ENCODE assay signal across 8 cellular contexts in the genomic region with DNA sequence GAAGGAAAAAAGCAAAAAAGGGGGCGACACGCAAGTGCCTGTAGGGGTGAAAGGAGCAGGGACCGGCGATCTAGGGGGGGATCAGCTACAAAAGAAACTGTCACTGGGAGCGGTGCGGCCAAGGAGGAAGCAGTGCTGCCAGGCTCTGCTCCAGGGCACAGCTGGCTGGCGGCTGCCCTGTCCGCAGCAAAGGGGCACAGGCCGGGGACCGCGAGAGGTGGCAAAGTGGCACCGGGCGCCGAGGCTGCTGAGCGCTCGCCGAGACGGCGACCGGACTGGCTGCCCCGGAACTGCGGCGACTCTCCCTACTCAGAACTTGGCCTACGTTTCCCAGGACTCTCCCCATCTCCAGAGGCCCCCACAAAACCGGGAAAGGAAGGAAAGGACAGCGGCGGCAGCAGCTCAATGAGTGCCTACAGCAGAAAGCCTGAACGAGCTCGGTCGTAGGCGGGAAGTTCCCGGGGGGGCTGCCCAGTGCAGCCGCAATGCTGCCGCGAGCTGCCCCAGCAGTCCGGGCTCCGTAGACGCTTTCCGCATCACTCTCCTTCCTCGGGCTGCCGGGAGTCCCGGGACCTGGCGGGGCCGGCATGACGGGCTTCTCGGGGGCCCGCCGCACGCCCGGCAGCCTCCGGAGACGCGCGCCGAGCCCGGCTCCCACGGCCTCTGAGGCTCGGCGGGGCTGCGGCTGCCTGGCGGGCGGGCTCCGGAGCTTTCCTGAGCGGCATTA. TPM values are rescaled to one million over a fixed set of nuclear protein-coding genes. Genes with fewer than 3 reads are reported as not detected.
A peak's percentile ranks its signal among the peaks of the same experiment; 100 is the strongest.
DNase-seq lines count a peak whose midpoint lies in the region; ATAC-seq and TF ChIP-seq lines count a peak whose summit lies in the region.

No MANE protein-coding gene starts in this region.

- H3K4me1 Mint-ChIP-seq in activated CD4-positive, alpha-beta T cell treated with anti-CD3 and anti-CD28 coated beads, Interleukin-2, amount 10 ng/mL, durations not matched to agents 24 days and 14 days, result peaks cover 25% of the 10 kb centered on the region
- H3K4me1 Mint-ChIP-seq in memory B cell, result peaks cover 15% of the 10 kb centered on the region

- TF ChIP-seq CTCF in GM06990 (IDR thresholded peaks at IDR 0.05; ENCODE audit: insufficient read depth, low read length, poor library complexity, severe bottlenecking) (no peak), KMS-11 (conservative IDR thresholded peaks at IDR 0.05; ENCODE audit: low read depth, low read length) (no peak)

- H3K9me3 Mint-ChIP-seq in activated CD4-positive, alpha-beta T cell treated with anti-CD3 and anti-CD28 coated beads, Interleukin-2, amount 10 ng/mL, durations not matched to agents 24 days and 14 days, result no peaks in the 10 kb centered on the region
- H3K9me3 Mint-ChIP-seq in memory B cell, result no peaks in the 10 kb centered on the region

- 0% methylated on average over 64 of the region's 64 CpGs for WGBS in ectodermal cell, 2 experiments

- H3K4me2 ChIP-seq in KMS-11, result no peak overlapping the region

- no peaks in the 10 kb centered on the region; the same call in 1 of the 2 replicates for H3K36me3 ChIP-seq in GM06990 (ENCODE audit: control insufficient read depth, insufficient read depth, low read length)
- peaks cover 10% of the 10 kb centered on the region; the same call in 1 of the 2 replicates for H3K36me3 ChIP-seq in KMS-11 (ENCODE audit: insufficient read depth)
- no peaks in the 10 kb centered on the region for H3K36me3 ChIP-seq in ectodermal cell (ENCODE audit: control insufficient read depth, insufficient read depth, low read length)

- H3K4me3 Mint-ChIP-seq in activated CD4-positive, alpha-beta T cell treated with anti-CD3 and anti-CD28 coated beads, Interleukin-2, amount 10 ng/mL, durations not matched to agents 24 days and 14 days, result peak overlapping the region; percentile 89
- peak overlapping the region; percentile 90 for H3K4me3 Mint-ChIP-seq in memory B cell

- DNase-seq in GM06990 (ENCODE audit: extremely low read depth, insufficient read length) (peak; percentile 79), memory B cell (ENCODE audit: low spot score in 2 of 2) (peak; percentile 33 to 52), cortex of kidney (lab: John Stamatoyannopoulos, UW) (no peak)
- DNase-seq in activated CD4-positive, alpha-beta T cell treated with anti-CD3 and anti-CD28 coated beads, Interleukin-2, amount 10 ng/mL, durations not matched to agents 24 days and 14 days, result peak; percentile 84
- DNase-seq in stimulated activated naive CD4-positive, alpha-beta T cell treated with Interleukin-2 at 50 U/mL for 16 hours (lab: John Stamatoyannopoulos, UW), result peak; percentile 48

- peak overlapping the region; percentile 98 for H3K27ac Mint-ChIP-seq in activated CD4-positive, alpha-beta T cell treated with anti-CD3 and anti-CD28 coated beads, Interleukin-2, amount 10 ng/mL, durations not matched to agents 24 days and 14 days
- peak overlapping the region; percentile 81 for H3K27ac Mint-ChIP-seq in memory B cell

- peak overlapping the region; percentile 98 for H3K9ac ChIP-seq in KMS-11

- no peaks in the 10 kb centered on the region for H4K20me1 ChIP-seq in KMS-11 (ENCODE audit: insufficient read depth)

- peaks cover 10% of the 10 kb centered on the region for H3K27me3 Mint-ChIP-seq in activated CD4-positive, alpha-beta T cell treated with anti-CD3 and anti-CD28 coated beads, Interleukin-2, amount 10 ng/mL, durations not matched to agents 24 days and 14 days
- H3K27me3 Mint-ChIP-seq in memory B cell, result peaks cover 10% of the 10 kb centered on the region

- peaks cover 12% of the 10 kb centered on the region for H3K36me3 Mint-ChIP-seq in activated CD4-positive, alpha-beta T cell treated with anti-CD3 and anti-CD28 coated beads, Interleukin-2, amount 10 ng/mL, durations not matched to agents 24 days and 14 days (ENCODE audit: low read depth)
- H3K36me3 Mint-ChIP-seq in memory B cell, result no peaks in the 10 kb centered on the region

- no peaks in the 10 kb centered on the region for H3K9me3 ChIP-seq in ectodermal cell (ENCODE audit: control insufficient read depth, low read length)

- H3K27me3 ChIP-seq in GM06990 (replicated peaks; ENCODE audit: control insufficient read depth, insufficient read depth, low read length) (no peaks in the 10 kb centered on the region), KMS-11 (ENCODE audit: insufficient read depth, low read depth) (no peaks in the 10 kb centered on the region), ectodermal cell (ENCODE audit: control insufficient read depth, insufficient read depth, low read length, poor library complexity, severe bottlenecking) (peaks cover 97% of the 10 kb centered on the region)

- H3K27ac ChIP-seq in KMS-11 (peak overlapping the region; percentile 99), ectodermal cell (ENCODE audit: insufficient read depth, low read depth, low read length, poor library complexity, severe bottlenecking) (no peak overlapping the region)

- H3K79me2 ChIP-seq in KMS-11 (ENCODE audit: insufficient read depth, low read depth), result peaks cover 71% of the 10 kb centered on the region

- peak; percentile 19 for ATAC-seq in GM21717 (IDR thresholded peaks at IDR 0.05; ENCODE audit: unreplicated experiment)
- peak; percentile 18 for ATAC-seq in memory B cell (ENCODE audit: low read depth)

- H3K4me1 ChIP-seq in KMS-11 (ENCODE audit: low read depth, poor library complexity, severe bottlenecking), result no peaks in the 10 kb centered on the region
- no peaks in the 10 kb centered on the region for H3K4me1 ChIP-seq in ectodermal cell (ENCODE audit: control insufficient read depth, insufficient read depth, low read length)

- H3K4me3 ChIP-seq in GM06990 (replicated peaks; ENCODE audit: low read depth, low read length) (peak overlapping the region; percentile 65), KMS-11 (IDR thresholded peaks at IDR 0.05; ENCODE audit: insufficient read depth, low read depth, low read length) (no peak overlapping the region), ectodermal cell (ENCODE audit: insufficient read depth, low read depth, low read length) (peak overlapping the region; percentile 55)

- no peak overlapping the region for H2AFZ ChIP-seq in KMS-11 (ENCODE audit: low read depth)

- intact Hi-C loops in activated CD4-positive, alpha-beta T cell treated with anti-CD3 and anti-CD28 coated beads, Interleukin-2, amount 10 ng/mL, durations not matched to agents 24 days and 14 days (cut with micrococcal nuclease), result loop anchor here (1.0 to 10.0 kb wide), 6 partner anchors 8 to 908 kb away; a partner anchor contains a TSS

RNA-seq across cellular contexts. Expression of a gene that starts 1.0 kb away (rescaled TPM):
- total RNA-seq in activated CD4-positive, alpha-beta T cell treated with anti-CD3 and anti-CD28 coated beads, Interleukin-2, amount 10 ng/mL, durations not matched to agents 24 days and 14 days, result 12.8 and 13.7 TPM in 2 replicates
- 0.37 TPM for polyA plus RNA-seq in ectodermal cell (2013, experiment 1 of 4)
- 0.14 TPM for polyA plus RNA-seq in ectodermal cell (2013, experiment 2 of 4)
- polyA plus RNA-seq in ectodermal cell (2013, experiment 3 of 4), result 0.37 TPM
- polyA plus RNA-seq in ectodermal cell (2013, experiment 4 of 4), result 0.53 TPM

RNA-seq across cellular contexts. Expression of a gene that starts 9.0 kb away (rescaled TPM):
- total RNA-seq in activated CD4-positive, alpha-beta T cell treated with anti-CD3 and anti-CD28 coated beads, Interleukin-2, amount 10 ng/mL, durations not matched to agents 24 days and 14 days, result 63.7 and 67.2 TPM in 2 replicates
- 90.0 TPM for polyA plus RNA-seq in ectodermal cell (2013, experiment 1 of 4)
- 76.6 TPM for polyA plus RNA-seq in ectodermal cell (2013, experiment 2 of 4)
- 59.7 TPM for polyA plus RNA-seq in ectodermal cell (2013, experiment 3 of 4)
- polyA plus RNA-seq in ectodermal cell (2013, experiment 4 of 4), result 69.8 TPM
